15 cellular contexts compared by ENCODE assay signal in the genomic region with DNA sequence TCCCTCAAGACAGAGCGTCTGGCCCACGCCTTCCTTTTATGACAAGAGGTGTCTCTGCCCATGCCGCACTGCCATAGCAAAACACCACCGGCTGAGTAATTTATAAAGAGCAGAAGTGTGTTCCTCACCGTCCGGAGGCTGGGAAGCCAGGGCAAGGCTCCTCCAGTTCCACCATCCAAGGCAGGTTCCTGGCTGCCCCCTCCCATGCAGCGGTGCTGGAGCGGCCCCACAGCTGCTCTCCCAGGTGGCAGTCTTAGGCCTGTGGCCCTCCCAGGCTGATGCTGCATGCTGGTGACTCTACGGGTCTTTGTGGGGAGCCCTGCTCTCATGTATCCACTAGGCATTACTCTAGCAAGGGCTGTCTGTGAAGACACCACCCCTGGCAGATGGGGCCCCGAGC.
"Had no signal": no experiment of that assay in that cellular context is flagged by ENCODE, and none has a peak within 500 bp of the region (broad histone marks: within the 10 kb centered on the region; RNA-seq: fewer than 3 reads in every experiment).

No MANE protein-coding gene starts in this region.

- H3K27ac ChIP-seq: ascending aorta, breast epithelium, esophagus muscularis mucosa, hepatocyte, sigmoid colon, transverse colon had no signal

- H3K9me3 ChIP-seq: esophagus muscularis mucosa, sigmoid colon, transverse colon had no signal

- H3K4me1 Mint-ChIP-seq: activated CD4-positive, alpha-beta T cell treated with anti-CD3 and anti-CD28 coated beads for 36 hours; activated naive CD8-positive, alpha-beta T cell treated with anti-CD3 and anti-CD28 coated beads, Interleukin-2, amount 50 U/mL, for 24 hours; nephron; stimulated activated naive B cell treated with anti-CD40 and anti-IgM and Interleukin-4, amounts not matched to agents 10 μg/mL and 1 μg/mL and 100 μg/mL, for 72 hours; T-helper 17 cell had no signal

- H3K79me2 ChIP-seq: hepatocyte had no signal

- DNase-seq: activated CD4-positive, alpha-beta T cell treated with anti-CD3 and anti-CD28 coated beads for 36 hours; activated CD8-positive, alpha-beta T cell treated with anti-CD3 and anti-CD28 coated beads for 36 hours; activated naive CD4-positive, alpha-beta T cell treated with anti-CD3 and anti-CD28 coated beads for 36 hours; activated naive CD8-positive, alpha-beta T cell treated with anti-CD3 and anti-CD28 coated beads, Interleukin-2, amount 50 U/mL, for 24 hours; mesendoderm; sigmoid colon; stimulated activated CD4-positive, alpha-beta T cell treated with anti-CD3 and anti-CD28 coated beads, Interleukin-1b, Interleukin-23, amount 100 ng/mL, for 48 hours; stimulated activated naive B cell treated with anti-CD40 and anti-IgM and Interleukin-4, amounts not matched to agents 10 μg/mL and 1 μg/mL and 100 μg/mL, for 72 hours; T-helper 17 cell; transverse colon had no signal

- H3K36me3 Mint-ChIP-seq: stimulated activated naive B cell treated with anti-CD40 and anti-IgM and Interleukin-4, amounts not matched to agents 10 μg/mL and 1 μg/mL and 100 μg/mL, for 72 hours had no signal

- H2AFZ ChIP-seq: hepatocyte had no signal

- H3K4me3 ChIP-seq: ascending aorta, breast epithelium, esophagus muscularis mucosa, hepatocyte, sigmoid colon, transverse colon had no signal

- H3K36me3 ChIP-seq: ascending aorta, breast epithelium, esophagus muscularis mucosa, sigmoid colon, transverse colon had no signal

- H3K4me1 ChIP-seq: ascending aorta, breast epithelium, esophagus muscularis mucosa, sigmoid colon, transverse colon had no signal

- H3K4me3 Mint-ChIP-seq: activated CD4-positive, alpha-beta T cell treated with anti-CD3 and anti-CD28 coated beads for 36 hours; activated CD8-positive, alpha-beta T cell treated with anti-CD3 and anti-CD28 coated beads for 36 hours; activated naive CD4-positive, alpha-beta T cell treated with anti-CD3 and anti-CD28 coated beads for 36 hours; activated naive CD8-positive, alpha-beta T cell treated with anti-CD3 and anti-CD28 coated beads, Interleukin-2, amount 50 U/mL, for 24 hours; nephron; stimulated activated naive B cell treated with anti-CD40 and anti-IgM and Interleukin-4, amounts not matched to agents 10 μg/mL and 1 μg/mL and 100 μg/mL, for 72 hours; T-helper 17 cell had no signal

- H3K9me3 Mint-ChIP-seq: activated naive CD4-positive, alpha-beta T cell treated with anti-CD3 and anti-CD28 coated beads for 36 hours; activated naive CD8-positive, alpha-beta T cell treated with anti-CD3 and anti-CD28 coated beads, Interleukin-2, amount 50 U/mL, for 24 hours; nephron had no signal

- H3K27me3 ChIP-seq: ascending aorta, breast epithelium, hepatocyte, sigmoid colon, transverse colon had no signal

- H3K4me2 ChIP-seq: hepatocyte had no signal

- ATAC-seq: activated CD4-positive, alpha-beta T cell treated with anti-CD3 and anti-CD28 coated beads for 36 hours; activated CD8-positive, alpha-beta T cell treated with anti-CD3 and anti-CD28 coated beads for 36 hours; activated naive CD8-positive, alpha-beta T cell treated with anti-CD3 and anti-CD28 coated beads, Interleukin-2, amount 50 U/mL, for 24 hours; stimulated activated naive B cell treated with anti-CD40 and anti-IgM and Interleukin-4, amounts not matched to agents 10 μg/mL and 1 μg/mL and 100 μg/mL, for 72 hours; T-helper 17 cell had no signal

- H3K27me3 Mint-ChIP-seq: T-helper 17 cell had no signal

- H3K27ac Mint-ChIP-seq: activated CD4-positive, alpha-beta T cell treated with anti-CD3 and anti-CD28 coated beads for 36 hours; activated CD8-positive, alpha-beta T cell treated with anti-CD3 and anti-CD28 coated beads for 36 hours; activated naive CD4-positive, alpha-beta T cell treated with anti-CD3 and anti-CD28 coated beads for 36 hours; activated naive CD8-positive, alpha-beta T cell treated with anti-CD3 and anti-CD28 coated beads, Interleukin-2, amount 50 U/mL, for 24 hours; nephron; stimulated activated naive B cell treated with anti-CD40 and anti-IgM and Interleukin-4, amounts not matched to agents 10 μg/mL and 1 μg/mL and 100 μg/mL, for 72 hours; T-helper 17 cell had no signal
